12 cellular contexts compared by ENCODE assay signal in genomic region chr7:27104244-27105149, GRCh38. TPM values are rescaled to one million over a fixed set of nuclear protein-coding genes. Genes with fewer than 3 reads are reported as not detected.
A peak's percentile ranks its signal among the peaks of the same experiment; 100 is the strongest.
DNase-seq lines count a peak whose midpoint lies in the region; TF ChIP-seq lines count a peak whose summit lies in the region.
"Had no signal": no experiment of that assay in that cellular context is flagged by ENCODE, and none has a peak within 500 bp of the region (broad histone marks: within the 10 kb centered on the region; RNA-seq: fewer than 3 reads in every experiment).

No MANE protein-coding gene starts in this region.

- CTCF ChIA-PET in A673 (lab: Charles Lee): no interaction called here

- H3K27me3 ChIP-seq in muscle layer of colon (ENCODE audit: control insufficient read depth in 1 of 2, insufficient read depth in 2 of 2, low read length in 2 of 2) (no peaks in the 10 kb centered on the region), transverse colon (no peaks in the 10 kb centered on the region), A673 (replicated peaks; ENCODE audit: insufficient read depth, low read depth, low read length, poor library complexity) (peaks cover 100% of the 10 kb centered on the region)

- peaks cover 7% of the 10 kb centered on the region for H3K4me1 Mint-ChIP-seq in activated naive CD8-positive, alpha-beta T cell treated with anti-CD3 and anti-CD28 coated beads for 36 hours

- TF ChIP-seq CTCF in WI38 (IDR thresholded peaks at IDR 0.05; ENCODE audit: low read depth, low read length) (no peak), epithelial cell of proximal tubule (conservative IDR thresholded peaks at IDR 0.05; ENCODE audit: low read depth, low read length) (no peak), transverse colon (IDR thresholded peaks at IDR 0.05) (no peak), A673 (conservative IDR thresholded peaks at IDR 0.05; ENCODE audit: low read depth, low read length) (no peak)

- POLR2A ChIA-PET in A673 (lab: Charles Lee; ENCODE audit: low non-redundant PET): no interaction called here

- WGBS in transverse colon (ENCODE audit: low coverage in 1 of 2), 2 donors: 66 to 74% methylated on average over 7 to 13 of the region's 13 CpGs

- TF ChIP-seq POLR2A in transverse colon (IDR thresholded peaks at IDR 0.05): no peak

- in situ Hi-C loops in transverse colon (cut with MboI; ENCODE audit: low pct_ligation_motif_present in 1 of 4, low pct_unique_long_range_greater_than_20kb in 1 of 4, low sequenced_read_pairs in 3 of 4): no loop called here

- H3K36me3 ChIP-seq in muscle layer of colon (ENCODE audit: insufficient read depth, low read length) (no peaks in the 10 kb centered on the region), transverse colon (no peaks in the 10 kb centered on the region), A673 (ENCODE audit: insufficient read depth, low read length, poor library complexity, severe bottlenecking) (no peaks in the 10 kb centered on the region)

- H3K27me3 Mint-ChIP-seq in activated naive CD8-positive, alpha-beta T cell treated with anti-CD3 and anti-CD28 coated beads for 36 hours: peaks cover 68% of the 10 kb centered on the region

- no peak overlapping the region for H3K27ac Mint-ChIP-seq in activated naive CD8-positive, alpha-beta T cell treated with anti-CD3 and anti-CD28 coated beads for 36 hours
- H3K27ac Mint-ChIP-seq: activated naive CD8-positive, alpha-beta T cell had no signal

- H3K27ac ChIP-seq in muscle layer of colon (ENCODE audit: low read depth, low read length) (peak overlapping the region; percentile 81), transverse colon (peak overlapping the region; percentile 90 to 96 (median 92)), A673 (ENCODE audit: low read depth, low read length, poor library complexity, severe bottlenecking) (no peak overlapping the region)

- DNase-seq in epithelial cell of proximal tubule (ENCODE audit: low read depth) (no peak), transverse colon (no peak), A673 (ENCODE audit: low spot score) (no peak), NCI-H1930 (lab: John Stamatoyannopoulos, UW) (no peak)
- DNase-seq in activated naive CD8-positive, alpha-beta T cell treated with anti-CD3 and anti-CD28 coated beads for 36 hours: no peak
- DNase-seq: EL, head of caudate nucleus, NCI-H2081 had no signal

- H3K36me3 Mint-ChIP-seq in activated naive CD8-positive, alpha-beta T cell treated with anti-CD3 and anti-CD28 coated beads for 36 hours: peaks cover 2% of the 10 kb centered on the region

- intact Hi-C loops in transverse colon (cut with DNase I; ENCODE audit: low total_unique reads) (loop anchor here (5.0 kb wide), 1 partner anchor 43 kb away; the partner anchor contains the start of gene HOXA6), A673 (cut with micrococcal nuclease; ENCODE audit: unreplicated experiment) (no loop called here)

- H3K9me3 Mint-ChIP-seq in activated naive CD8-positive, alpha-beta T cell treated with anti-CD3 and anti-CD28 coated beads for 36 hours: no peaks in the 10 kb centered on the region

- no TSS peak for BruUV-seq in A673 (replicated peaks; lab: Mats Ljungman, UMichigan)

- H3K4me3 Mint-ChIP-seq in activated naive CD8-positive, alpha-beta T cell treated with anti-CD3 and anti-CD28 coated beads for 36 hours: no peak overlapping the region
- H3K4me3 Mint-ChIP-seq: activated naive CD8-positive, alpha-beta T cell had no signal

- H3K9me3 ChIP-seq in muscle layer of colon (ENCODE audit: low read length) (no peaks in the 10 kb centered on the region), transverse colon (no peaks in the 10 kb centered on the region), A673 (ENCODE audit: low read depth, low read length, poor library complexity, severe bottlenecking) (no peaks in the 10 kb centered on the region)

- no peak for TF ChIP-seq EP300 in transverse colon (IDR thresholded peaks at IDR 0.05; ENCODE audit: low read depth)

- H3K4me1 ChIP-seq in muscle layer of colon (ENCODE audit: insufficient read depth, low read length) (peaks cover 49% of the 10 kb centered on the region), transverse colon (peaks cover 8 to 88% (median 36%) of the 10 kb centered on the region in 4 donors), A673 (ENCODE audit: insufficient read depth, low read length, poor library complexity, severe bottlenecking) (no peaks in the 10 kb centered on the region)

- H3K9ac ChIP-seq in muscle layer of colon (ENCODE audit: low read length): peak overlapping the region; percentile 42

- H3K4me3 ChIP-seq in WI38 (ENCODE audit: low read depth, low read length) (peak overlapping the region; percentile 96), epithelial cell of proximal tubule (ENCODE audit: low read depth, low read length) (peak overlapping the region; percentile 53), muscle layer of colon (ENCODE audit: low read depth in 1 of 2, low read length in 2 of 2) (peak overlapping the region in 1 of 2 donors; percentile 46), transverse colon (peak overlapping the region in 1 of 4 donors; percentile 49), A673 (ENCODE audit: low read depth, low read length, poor library complexity, severe bottlenecking) (no peak overlapping the region)
- H3K4me3 ChIP-seq: lung had no signal

RNA-seq across cellular contexts. Expression of gene HOXA2, which starts 2.0 kb away (rescaled TPM):
- 0.69 and 2.0 TPM in 2 replicates for total RNA-seq in epithelial cell of proximal tubule
- total RNA-seq in transverse colon: 10 to 100 TPM in 1 of 4 donors, 1 to 10 TPM in 3; 2.7 to 16.1 (median 5.2) TPM
- total RNA-seq in A673 (2021): not detected in 2 replicates
- total RNA-seq in activated naive CD8-positive, alpha-beta T cell treated with anti-CD3 and anti-CD28 coated beads for 36 hours: not detected

RNA-seq across cellular contexts. Expression of gene HOXA1, which starts 8.7 kb away (rescaled TPM):
- total RNA-seq in epithelial cell of proximal tubule (5.7 and 7.1 TPM in 2 replicates), transverse colon (1 to 10 TPM; 1.4 to 3.2 (median 1.8) TPM), A673 (2021) (not detected in 2 replicates)
- under 1 TPM; 0.24 to 0.35 TPM for total RNA-seq in activated naive CD8-positive, alpha-beta T cell treated with anti-CD3 and anti-CD28 coated beads for 36 hours

RNA-seq across cellular contexts. Expression of gene HOXA4, which starts 26.1 kb away (rescaled TPM):
- total RNA-seq in epithelial cell of proximal tubule (9.2 and 14.6 TPM in 2 replicates), transverse colon (10 to 100 TPM in 2 of 4 donors, 1 to 10 TPM in 2; 3.5 to 42.4 (median 10.6) TPM), A673 (2021) (not detected in 2 replicates)
- not detected for total RNA-seq in activated naive CD8-positive, alpha-beta T cell treated with anti-CD3 and anti-CD28 coated beads for 36 hours

RNA-seq across cellular contexts. Expression of gene HOXA5, which starts 39.0 kb away (rescaled TPM):
- total RNA-seq in epithelial cell of proximal tubule: 20.1 and 47.6 TPM in 2 replicates
- total RNA-seq in transverse colon: 10 to 100 TPM; 18.3 to 89.8 (median 31.6) TPM
- not detected in 2 replicates for total RNA-seq in A673 (2021)
- total RNA-seq in activated naive CD8-positive, alpha-beta T cell treated with anti-CD3 and anti-CD28 coated beads for 36 hours: not detected

RNA-seq across cellular contexts. Expression of gene HOXA6, which starts 43.1 kb away (rescaled TPM):
- total RNA-seq in epithelial cell of proximal tubule: 5.7 and 11.8 TPM in 2 replicates
- 10 to 100 TPM; 12.9 to 27.8 (median 17.3) TPM for total RNA-seq in transverse colon
- total RNA-seq in A673 (2021): not detected in 2 replicates
- not detected for total RNA-seq in activated naive CD8-positive, alpha-beta T cell treated with anti-CD3 and anti-CD28 coated beads for 36 hours
